In the genomic region with DNA sequence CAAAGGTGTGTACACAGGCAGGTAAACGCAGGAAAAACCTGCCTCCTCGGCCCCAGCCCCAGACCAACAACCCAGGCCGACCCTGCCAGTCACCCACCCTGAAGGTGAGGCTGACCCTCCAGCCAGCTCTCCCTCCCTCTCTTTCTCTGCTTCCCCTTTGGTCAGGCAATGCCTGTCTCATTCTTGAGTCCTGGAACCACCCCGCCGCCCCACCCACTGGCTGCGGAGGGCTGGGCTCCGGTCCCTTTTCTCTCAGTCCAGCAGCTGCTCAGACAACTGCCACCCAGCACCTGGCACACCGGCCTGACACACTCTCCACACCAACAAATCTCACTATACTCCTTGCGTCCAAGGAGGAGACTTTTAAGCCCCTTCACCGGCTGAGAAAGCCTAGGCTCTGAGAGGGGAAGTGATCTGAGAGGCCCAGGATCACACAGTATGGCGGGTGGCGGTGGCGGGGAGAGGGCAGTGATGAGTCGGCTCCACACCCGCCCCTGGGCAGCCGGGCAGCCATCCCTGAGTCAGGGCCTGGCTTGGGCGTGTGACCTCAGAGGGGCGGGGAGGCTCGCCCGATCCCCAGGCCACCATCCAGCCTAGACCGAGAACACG, we compare ENCODE assay signal across 8 cellular contexts. TPM values are rescaled to one million over a fixed set of nuclear protein-coding genes. Genes with fewer than 3 reads are reported as not detected.
A peak's percentile ranks its signal among the peaks of the same experiment; 100 is the strongest.
DNase-seq lines count a peak whose midpoint lies in the region; ATAC-seq and TF ChIP-seq lines count a peak whose summit lies in the region.

No MANE protein-coding gene starts in this region.

- peak; percentile 10 for DNase-seq in NCI-H2171 treated with DMSO at 0.1 percent for 48 hours (lab: John Stamatoyannopoulos, UW)
- no peak for DNase-seq in NCI-H2171 (lab: John Stamatoyannopoulos, UW)
- peak; percentile 71 for DNase-seq in HT-29 (ENCODE audit: low spot score)
- DNase-seq in amygdala (lab: John Stamatoyannopoulos, UW): peak in 45 of 56 donors; percentile 20 to 77 (median 59)
- peak; percentile 81 for DNase-seq in left ventricle myocardium inferior
- peak; percentile 64 for DNase-seq in pons (ENCODE audit: low spot score)

- ATAC-seq in SK-N-SH treated with all-trans-retinoic acid at 6 μM for 48 hours (peak; percentile 79), GM18861 (IDR thresholded peaks at IDR 0.05; ENCODE audit: unreplicated experiment) (no peak)

- intact Hi-C loops in left ventricle myocardium inferior (cut with micrococcal nuclease): no loop called here

- H3K27me3 ChIP-seq in left ventricle myocardium inferior (ENCODE audit: low read depth): no peaks in the 10 kb centered on the region

- peak overlapping the region; percentile 99 for H3K4me3 ChIP-seq in left ventricle myocardium inferior

- H3K36me3 ChIP-seq in left ventricle myocardium inferior: peaks cover 38% of the 10 kb centered on the region

- H3K9me3 ChIP-seq in left ventricle myocardium inferior (replicated peaks): no peaks in the 10 kb centered on the region

- H3K4me1 ChIP-seq in left ventricle myocardium inferior: peaks cover 73% of the 10 kb centered on the region

- TF ChIP-seq CTCF in left ventricle myocardium inferior (IDR thresholded peaks at IDR 0.05; ENCODE audit: borderline replicate concordance): no peak

- peak overlapping the region; percentile 100 for H3K27ac ChIP-seq in left ventricle myocardium inferior (replicated peaks)

TF ChIP-seq in SK-N-SH treated with all-trans-retinoic acid at 6 μM for 48 hours, 23 proteins besides CTCF, POLR2A, EP300 and RAD21:
- no peak for TF ChIP-seq OSR1 (CRISPR knock-in tag; IDR thresholded peaks at IDR 0.05)
- no peak for TF ChIP-seq ARNTL (CRISPR knock-in tag; IDR thresholded peaks at IDR 0.05; ENCODE audit: borderline replicate concordance, low read depth)
- TF ChIP-seq SNAI2 (CRISPR knock-in tag; IDR thresholded peaks at IDR 0.05): no peak
- no peak for TF ChIP-seq POU6F1 (CRISPR knock-in tag; IDR thresholded peaks at IDR 0.05; ENCODE audit: borderline replicate concordance, low read depth)
- TF ChIP-seq PPARA (CRISPR knock-in tag; IDR thresholded peaks at IDR 0.05; ENCODE audit: borderline replicate concordance): no peak
- TF ChIP-seq ZFP30 (CRISPR knock-in tag; IDR thresholded peaks at IDR 0.05): no peak
- no peak for TF ChIP-seq ZNF70 (CRISPR knock-in tag; IDR thresholded peaks at IDR 0.05)
- TF ChIP-seq, protein P1, sequence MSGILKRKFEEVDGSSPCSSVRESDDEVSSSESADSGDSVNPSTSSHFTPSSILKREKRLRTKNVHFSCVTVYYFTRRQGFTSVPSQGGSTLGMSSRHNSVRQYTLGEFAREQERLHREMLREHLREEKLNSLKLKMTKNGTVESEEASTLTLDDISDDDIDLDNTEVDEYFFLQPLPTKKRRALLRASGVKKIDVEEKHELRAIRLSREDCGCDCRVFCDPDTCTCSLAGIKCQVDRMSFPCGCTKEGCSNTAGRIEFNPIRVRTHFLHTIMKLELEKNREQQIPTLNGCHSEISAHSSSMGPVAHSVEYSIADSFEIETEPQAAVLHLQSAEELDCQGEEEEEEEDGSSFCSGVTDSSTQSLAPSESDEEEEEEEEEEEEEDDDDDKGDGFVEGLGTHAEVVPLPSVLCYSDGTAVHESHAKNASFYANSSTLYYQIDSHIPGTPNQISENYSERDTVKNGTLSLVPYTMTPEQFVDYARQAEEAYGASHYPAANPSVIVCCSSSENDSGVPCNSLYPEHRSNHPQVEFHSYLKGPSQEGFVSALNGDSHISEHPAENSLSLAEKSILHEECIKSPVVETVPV (CRISPR knock-in tag; IDR thresholded peaks at IDR 0.05): no peak
- no peak for TF ChIP-seq ZFP3 (CRISPR knock-in tag; IDR thresholded peaks at IDR 0.05)
- no peak for TF ChIP-seq ESRRG (CRISPR knock-in tag; IDR thresholded peaks at IDR 0.05)
- no peak for TF ChIP-seq CSDC2 (CRISPR knock-in tag; IDR thresholded peaks at IDR 0.05)
- TF ChIP-seq GLIS3 (CRISPR knock-in tag; IDR thresholded peaks at IDR 0.05): no peak
- no peak for TF ChIP-seq ZNF565 (CRISPR knock-in tag; conservative IDR thresholded peaks at IDR 0.05; ENCODE audit: low read depth)
- no peak for TF ChIP-seq TSHZ2 (CRISPR knock-in tag; IDR thresholded peaks at IDR 0.05)
- TF ChIP-seq TOX (CRISPR knock-in tag; IDR thresholded peaks at IDR 0.05; ENCODE audit: borderline replicate concordance): no peak
- no peak for TF ChIP-seq PATZ1 (CRISPR knock-in tag; IDR thresholded peaks at IDR 0.05; ENCODE audit: borderline replicate concordance)
- TF ChIP-seq TCF4 (CRISPR knock-in tag; IDR thresholded peaks at IDR 0.05; ENCODE audit: borderline replicate concordance): no peak
- TF ChIP-seq RARB (CRISPR knock-in tag; IDR thresholded peaks at IDR 0.05): no peak
- no peak for TF ChIP-seq ZC3H10 (CRISPR knock-in tag; IDR thresholded peaks at IDR 0.05)

RNA-seq across cellular contexts. Expression of gene FLII, which starts 0.7 kb away (rescaled TPM):
- total RNA-seq in HT-29 (2014; rRNA removed; shearing (Covaris generic)): 265 and 291 TPM in 2 replicates
- total RNA-seq in left ventricle myocardium inferior: 257 TPM

RNA-seq across cellular contexts. Expression of gene MIEF2, which starts 2.6 kb away (rescaled TPM):
- 23.4 and 26.8 TPM in 2 replicates for total RNA-seq in HT-29 (2014; rRNA removed; shearing (Covaris generic))
- 37.0 TPM for total RNA-seq in left ventricle myocardium inferior

RNA-seq across cellular contexts. Expression of gene LLGL1, which starts 32.4 kb away (rescaled TPM):
- 33.2 and 35.0 TPM in 2 replicates for total RNA-seq in HT-29 (2014; rRNA removed; shearing (Covaris generic))
- 8.8 TPM for total RNA-seq in left ventricle myocardium inferior

RNA-seq across cellular contexts. Expression of gene TOP3A, which starts 56.9 kb away (rescaled TPM):
- total RNA-seq in HT-29 (2014; rRNA removed; shearing (Covaris generic)): 19.2 and 21.8 TPM in 2 replicates
- 10.4 TPM for total RNA-seq in left ventricle myocardium inferior

RNA-seq across cellular contexts. Expression of gene SMCR8, which starts 57.2 kb away (rescaled TPM):
- 8.8 and 10.7 TPM in 2 replicates for total RNA-seq in HT-29 (2014; rRNA removed; shearing (Covaris generic))
- total RNA-seq in left ventricle myocardium inferior: 12.3 TPM
